ENCODE assay signal across 9 cellular contexts in the genomic region with DNA sequence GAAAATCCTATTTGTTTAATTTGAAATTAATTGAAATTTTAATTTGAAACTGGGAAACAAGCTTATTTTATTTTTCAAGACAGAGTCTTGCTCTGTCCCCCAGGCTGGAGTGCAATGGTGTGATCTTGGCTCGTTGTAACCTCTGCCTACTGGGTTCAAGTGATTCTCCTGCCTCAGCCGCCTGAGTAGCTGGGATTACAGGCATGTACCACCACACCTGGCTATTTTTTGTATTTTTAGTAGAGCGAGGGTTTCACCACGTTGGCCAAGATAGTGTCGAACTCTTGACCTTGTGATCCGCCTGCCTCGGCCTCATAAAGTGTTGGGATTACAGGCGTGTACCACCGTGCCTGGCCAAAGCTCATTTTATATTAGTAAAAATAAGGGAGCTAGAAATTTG. TPM values are rescaled to one million over a fixed set of nuclear protein-coding genes. Genes with fewer than 3 reads are reported as not detected.
DNase-seq lines count a peak whose midpoint lies in the region; ATAC-seq and TF ChIP-seq lines count a peak whose summit lies in the region.
"Had no signal": no experiment of that assay in that cellular context is flagged by ENCODE, and none has a peak within 500 bp of the region (broad histone marks: within the 10 kb centered on the region; RNA-seq: fewer than 3 reads in every experiment).

No MANE protein-coding gene starts in this region.

- H3K27ac Mint-ChIP-seq in T-helper 2 cell treated with Interferon-gamma antibody and Interleukin-4, amounts not matched to agents 5 μg/mL and 100 μg/mL, for 36 hours, result peak overlapping the region; percentile 9
- peak overlapping the region; percentile 81 for H3K27ac Mint-ChIP-seq in activated naive CD8-positive, alpha-beta T cell

- peaks cover 87% of the 10 kb centered on the region for H3K36me3 Mint-ChIP-seq in T-helper 2 cell treated with Interferon-gamma antibody and Interleukin-4, amounts not matched to agents 5 μg/mL and 100 μg/mL, for 36 hours (ENCODE audit: low read depth)
- H3K36me3 Mint-ChIP-seq in activated naive CD8-positive, alpha-beta T cell, result peaks cover 35% of the 10 kb centered on the region

- no peak for TF ChIP-seq CTCF in kidney epithelial cell (IDR thresholded peaks at IDR 0.05; ENCODE audit: insufficient read depth, low read length, poor library complexity, severe bottlenecking)
- TF ChIP-seq CTCF in stomach (IDR thresholded peaks at IDR 0.05), result no peak

- no peaks in the 10 kb centered on the region for H3K9me3 ChIP-seq in stomach

- peak overlapping the region in 4 of 5 donors; percentile 16 to 99 (median 96) for H3K27ac ChIP-seq in stomach

- DNase-seq in T-helper 2 cell treated with Interferon-gamma antibody and Interleukin-4, amounts not matched to agents 5 μg/mL and 100 μg/mL, for 36 hours (ENCODE audit: low spot score), result no peak
- DNase-seq in T-helper 2 cell, result no peak
- no peak for DNase-seq in kidney epithelial cell (ENCODE audit: low read depth)
- no peak for DNase-seq in stomach
- DNase-seq in NOMO-1 treated with DMSO at 0.1 percent for 48 hours (lab: John Stamatoyannopoulos, UW; ENCODE audit: unreplicated experiment), result no peak
- DNase-seq in DMS153 treated with DMSO at 0.1 percent for 48 hours (lab: John Stamatoyannopoulos, UW; ENCODE audit: unreplicated experiment), result no peak
- DNase-seq: NCI-H526 treated with DMSO at 0.1 percent for 48 hours had no signal

- H3K4me3 ChIP-seq in kidney epithelial cell (ENCODE audit: low read depth, low read length) (peak overlapping the region; percentile 84), stomach (peak overlapping the region; percentile 60 to 93 (median 76))

- H3K4me3 Mint-ChIP-seq in T-helper 2 cell treated with Interferon-gamma antibody and Interleukin-4, amounts not matched to agents 5 μg/mL and 100 μg/mL, for 36 hours, result peak overlapping the region; percentile 97
- H3K4me3 Mint-ChIP-seq in activated naive CD8-positive, alpha-beta T cell, result peak overlapping the region; percentile 100

- ATAC-seq in HG03432 (IDR thresholded peaks at IDR 0.05; ENCODE audit: unreplicated experiment), result no peak

- peaks cover 46% of the 10 kb centered on the region for H3K4me1 Mint-ChIP-seq in T-helper 2 cell treated with Interferon-gamma antibody and Interleukin-4, amounts not matched to agents 5 μg/mL and 100 μg/mL, for 36 hours (ENCODE audit: low read depth)
- peaks cover 66% of the 10 kb centered on the region for H3K4me1 Mint-ChIP-seq in activated naive CD8-positive, alpha-beta T cell (ENCODE audit: low read depth)

- TF ChIP-seq POLR2A in stomach (IDR thresholded peaks at IDR 0.05), result no peak

- intact Hi-C loops in stomach (cut with DNase I; ENCODE audit: low total_unique reads), result no loop called here

- TF ChIP-seq EP300 in stomach (IDR thresholded peaks at IDR 0.05), result no peak

- WGBS in stomach, 5 donors, result 8 to 17% (median 10%) methylated on average over 9 of the region's 9 CpGs

- no peaks in the 10 kb centered on the region for H3K9me3 Mint-ChIP-seq in T-helper 2 cell treated with Interferon-gamma antibody and Interleukin-4, amounts not matched to agents 5 μg/mL and 100 μg/mL, for 36 hours
- no peaks in the 10 kb centered on the region for H3K9me3 Mint-ChIP-seq in activated naive CD8-positive, alpha-beta T cell (ENCODE audit: low read depth)

- H3K27me3 ChIP-seq in kidney epithelial cell (ENCODE audit: control insufficient read depth, insufficient read depth, low read length) (no peaks in the 10 kb centered on the region), stomach (no peaks in the 10 kb centered on the region)

- peaks cover 56 to 77% (median 68%) of the 10 kb centered on the region in 4 donors for H3K4me1 ChIP-seq in stomach

- H3K36me3 ChIP-seq in kidney epithelial cell (ENCODE audit: control insufficient read depth, insufficient read depth, low read length) (peaks cover 1% of the 10 kb centered on the region), stomach (peaks cover 66 to 70% (median 68%) of the 10 kb centered on the region in 4 donors)

- H3K27me3 Mint-ChIP-seq in T-helper 2 cell treated with Interferon-gamma antibody and Interleukin-4, amounts not matched to agents 5 μg/mL and 100 μg/mL, for 36 hours (ENCODE audit: low read depth), result peaks cover 2% of the 10 kb centered on the region
- H3K27me3 Mint-ChIP-seq in activated naive CD8-positive, alpha-beta T cell, result no peaks in the 10 kb centered on the region

RNA-seq across cellular contexts. Expression of a gene that starts 4.2 kb away (rescaled TPM):
- total RNA-seq in kidney epithelial cell (177 and 317 TPM in 2 replicates), stomach (100 to 1,000 TPM in 4 of 5 donors, 10 to 100 TPM in 1; 77.2 to 250 (median 145) TPM)
- polyA plus RNA-seq in stomach, result 100 to 1,000 TPM; 130 to 179 (median 146) TPM

RNA-seq across cellular contexts. Expression of a gene that starts 51.0 kb away (rescaled TPM):
- total RNA-seq in kidney epithelial cell, result 22.3 and 23.7 TPM in 2 replicates
- total RNA-seq in stomach, result 10 to 100 TPM; 20.4 to 63.7 (median 26.3) TPM
- 10 to 100 TPM; 14.1 to 24.9 (median 19.1) TPM for polyA plus RNA-seq in stomach
